In genomic region chr15:35495075-35495474, GRCh38 we compare ENCODE assay signal across 1 cellular context.
TF ChIP-seq lines count a peak whose summit lies in the region.

No MANE protein-coding gene starts in this region.

TF ChIP-seq in K562, 482 proteins besides CTCF, POLR2A, EP300 and RAD21 (continued from another document):
- 0 out of 2 replicates have a peak, but pooled peaks have one; percentile 12 for TF ChIP-seq TCF3 (CRISPR knock-in tag; IDR thresholded peaks at IDR 0.05)
- no peak for TF ChIP-seq ZNF830 (CRISPR knock-in tag; IDR thresholded peaks at IDR 0.05)
- TF ChIP-seq NKRF (IDR thresholded peaks at IDR 0.05; ENCODE audit: borderline replicate concordance) = no peak
- TF ChIP-seq NFIX (CRISPR knock-in tag; IDR thresholded peaks at IDR 0.05; ENCODE audit: low read depth) = no peak
- TF ChIP-seq NCOR1 (IDR thresholded peaks at IDR 0.05) = peak; percentile 33; the same call in 1 of the 2 replicates
- TF ChIP-seq SIRT6 (IDR thresholded peaks at IDR 0.05; ENCODE audit: low read depth, low read length) = no peak
- no peak for TF ChIP-seq TFAP4 (CRISPR knock-in tag; IDR thresholded peaks at IDR 0.05; ENCODE audit: borderline replicate concordance)
- no peak for TF ChIP-seq MAFF (IDR thresholded peaks at IDR 0.05; ENCODE audit: low read length)
